In genomic region chr13:42272776-42273175, GRCh38 we compare ENCODE assay signal across 8 cellular contexts. TPM values are rescaled to one million over a fixed set of nuclear protein-coding genes. Genes with fewer than 3 reads are reported as not detected.
DNase-seq lines count a peak whose midpoint lies in the region; ATAC-seq and TF ChIP-seq lines count a peak whose summit lies in the region.

No MANE protein-coding gene starts in this region.

- POLR2A ChIA-PET in naive thymus-derived CD8-positive, alpha-beta T cell (lab: Charles Lee) = interaction anchor here (1.2 to 1.5 kb wide), 2 partner anchors 10 to 780 kb away, joined by 3 to 4 read pairs; no protein-coding TSS in a partner anchor

- DNase-seq in BE2C = no peak
- DNase-seq in KBM-7 = peak; percentile 14
- no peak for DNase-seq in choroid plexus epithelial cell (ENCODE audit: low read depth)
- peak in 3 of 10 donors; percentile 38 to 49 (median 38) for DNase-seq in naive thymus-derived CD8-positive, alpha-beta T cell
- no peak for DNase-seq in GM13977 (ENCODE audit: low spot score)
- no peak for DNase-seq in epidermal melanocyte (ENCODE audit: insufficient read length, low spot score)
- DNase-seq in stimulated activated CD8-positive, alpha-beta memory T cell treated with anti-CD3 and anti-CD28 coated beads, Interleukin-4, amount 100 ng/mL, for 48 hours = no peak

- H3K4me1 Mint-ChIP-seq in naive thymus-derived CD8-positive, alpha-beta T cell = peaks cover 37 to 58% (median 52%) of the 10 kb centered on the region in 4 donors

- no peak for TF ChIP-seq CTCF in BE2C (IDR thresholded peaks at IDR 0.05; ENCODE audit: low read depth, low read length)
- TF ChIP-seq CTCF in choroid plexus epithelial cell (conservative IDR thresholded peaks at IDR 0.05; ENCODE audit: low read depth, low read length) = no peak
- no peak for TF ChIP-seq CTCF in GM13977 (IDR thresholded peaks at IDR 0.05; ENCODE audit: extremely low read depth, insufficient read depth, missing control alignments)

- H3K36me3 ChIP-seq in BE2C = no peaks in the 10 kb centered on the region

- no peaks in the 10 kb centered on the region for H3K27me3 ChIP-seq in BE2C

- H3K9me3 Mint-ChIP-seq in naive thymus-derived CD8-positive, alpha-beta T cell = no peaks in the 10 kb centered on the region

- H3K4me3 ChIP-seq in BE2C (ENCODE audit: low read depth, low read length) (peak overlapping the region; percentile 78), choroid plexus epithelial cell (ENCODE audit: low read depth, low read length) (peak overlapping the region; percentile 84)

- H3K9me3 ChIP-seq in BE2C = no peaks in the 10 kb centered on the region

- ATAC-seq in naive thymus-derived CD8-positive, alpha-beta T cell = no peak
- ATAC-seq in HG02885 (IDR thresholded peaks at IDR 0.05; ENCODE audit: poor library complexity, unreplicated experiment) = no peak

- no peaks in the 10 kb centered on the region; the same call in 1 of the 2 replicates for H3K4me1 ChIP-seq in BE2C

- no peaks in the 10 kb centered on the region for H3K27me3 Mint-ChIP-seq in naive thymus-derived CD8-positive, alpha-beta T cell

- peaks cover 0 to 7% (median 0%) of the 10 kb centered on the region in 3 donors for H3K36me3 Mint-ChIP-seq in naive thymus-derived CD8-positive, alpha-beta T cell

- in situ Hi-C loops in KBM-7 (cut with MboI; ENCODE audit: low pct_unique_long_range_greater_than_20kb, low sequenced_read_pairs) = no loop called here
- in situ Hi-C loops in GM13977 (cut with MboI; ENCODE audit: low pct_unique_long_range_greater_than_20kb, low sequenced_read_pairs, unreplicated experiment) = no loop called here

- peak overlapping the region; percentile 84 to 99 (median 96) for H3K4me3 Mint-ChIP-seq in naive thymus-derived CD8-positive, alpha-beta T cell

- H3K27ac Mint-ChIP-seq in naive thymus-derived CD8-positive, alpha-beta T cell = peak overlapping the region; percentile 83 to 99 (median 97)

RNA-seq across cellular contexts. Expression of gene AKAP11, which starts 0.8 kb away (rescaled TPM):
- 22.4 TPM for polyA plus RNA-seq in BE2C (2012; ENCODE audit: insufficient read depth, insufficient read length, low read depth)
- 10 to 100 TPM; 32.3 to 33.9 TPM for total RNA-seq in naive thymus-derived CD8-positive, alpha-beta T cell
- 1 to 10 TPM; 2.5 to 4.5 (median 2.8) TPM for polyA plus RNA-seq in naive thymus-derived CD8-positive, alpha-beta T cell
